ENCODE assay signal across 1 cellular context in genomic region chr2:46349115-46349547, GRCh38.
TF ChIP-seq lines count a peak whose summit lies in the region.

No MANE protein-coding gene starts in this region.

TF ChIP-seq in HepG2, 621 proteins besides CTCF, POLR2A, EP300 and RAD21 (continued from another document and continues in another):
- no peak for TF ChIP-seq KDM6A (CRISPR knock-in tag; IDR thresholded peaks at IDR 0.05; ENCODE audit: low read depth)
- no peak for TF ChIP-seq ZNF558 (CRISPR knock-in tag; IDR thresholded peaks at IDR 0.05; ENCODE audit: borderline replicate concordance)
- no peak for TF ChIP-seq PBX3 (CRISPR knock-in tag; IDR thresholded peaks at IDR 0.05; ENCODE audit: borderline replicate concordance)
- no peak for TF ChIP-seq MBNL3 (CRISPR knock-in tag; conservative IDR thresholded peaks at IDR 0.05)
- peak; percentile 89 for TF ChIP-seq MAX (IDR thresholded peaks at IDR 0.05)
- peak; percentile 57; the same call in 1 of the 2 replicates for TF ChIP-seq TFDP1 (CRISPR knock-in tag; IDR thresholded peaks at IDR 0.05; ENCODE audit: borderline replicate concordance)
- no peak for TF ChIP-seq ZSCAN29 (CRISPR knock-in tag; conservative IDR thresholded peaks at IDR 0.05)
- no peak for TF ChIP-seq TP53 (CRISPR knock-in tag; conservative IDR thresholded peaks at IDR 0.05)
- no peak for TF ChIP-seq ZNF136 (CRISPR knock-in tag; IDR thresholded peaks at IDR 0.05; ENCODE audit: low read depth)
- no peak for TF ChIP-seq PCBP1 (IDR thresholded peaks at IDR 0.05; ENCODE audit: borderline replicate concordance, low read depth, low read length)
- TF ChIP-seq MLLT10 (CRISPR knock-in tag; IDR thresholded peaks at IDR 0.05) = no peak
- no peak for TF ChIP-seq PHB2 (IDR thresholded peaks at IDR 0.05; ENCODE audit: partially characterized antibody)
- TF ChIP-seq ZNF570 (CRISPR knock-in tag; IDR thresholded peaks at IDR 0.05; ENCODE audit: borderline replicate concordance) = no peak
- TF ChIP-seq KLF6 (CRISPR knock-in tag; IDR thresholded peaks at IDR 0.05) = no peak
- no peak for TF ChIP-seq SUZ12 (IDR thresholded peaks at IDR 0.05; ENCODE audit: low read depth, low read length)
- TF ChIP-seq KDM5B (CRISPR knock-in tag; IDR thresholded peaks at IDR 0.05; ENCODE audit: borderline replicate concordance) = peak; percentile 50; the same call in 1 of the 2 replicates
- TF ChIP-seq TBP (CRISPR knock-in tag; IDR thresholded peaks at IDR 0.05) = no peak
- no peak for TF ChIP-seq NFRKB (IDR thresholded peaks at IDR 0.05)
- TF ChIP-seq RFX5 (IDR thresholded peaks at IDR 0.05; ENCODE audit: low read depth, low read length) = no peak
- no peak for TF ChIP-seq ZNF280B (CRISPR knock-in tag; IDR thresholded peaks at IDR 0.05; ENCODE audit: borderline replicate concordance)
- TF ChIP-seq GABPA (IDR thresholded peaks at IDR 0.05; ENCODE audit: low read depth, low read length) = no peak
- TF ChIP-seq GABPA (CRISPR knock-in tag; IDR thresholded peaks at IDR 0.05; ENCODE audit: low read depth) = no peak
- no peak for TF ChIP-seq ZFP82 (CRISPR knock-in tag; IDR thresholded peaks at IDR 0.05; ENCODE audit: borderline replicate concordance)
- no peak for TF ChIP-seq ZFP41 (CRISPR knock-in tag; IDR thresholded peaks at IDR 0.05; ENCODE audit: borderline replicate concordance)
- TF ChIP-seq MEIS1 (CRISPR knock-in tag; IDR thresholded peaks at IDR 0.05; ENCODE audit: borderline replicate concordance) = no peak
- TF ChIP-seq ZNF44 (CRISPR knock-in tag; IDR thresholded peaks at IDR 0.05) = no peak
- TF ChIP-seq ZNF75D (CRISPR knock-in tag; IDR thresholded peaks at IDR 0.05; ENCODE audit: borderline replicate concordance) = no peak
- TF ChIP-seq ZNF318 (CRISPR knock-in tag; IDR thresholded peaks at IDR 0.05) = no peak
- peak; percentile 61; the same call in 1 of the 2 replicates for TF ChIP-seq ZMYM3 (CRISPR knock-in tag; IDR thresholded peaks at IDR 0.05)
- TF ChIP-seq JUND (CRISPR knock-in tag; IDR thresholded peaks at IDR 0.05) = no peak
- no peak for TF ChIP-seq IKZF4 (CRISPR knock-in tag; IDR thresholded peaks at IDR 0.05; ENCODE audit: borderline replicate concordance, low read depth, not compliant biosample characterization)
- no peak for TF ChIP-seq PRDM15 (CRISPR knock-in tag; IDR thresholded peaks at IDR 0.05)
- no peak for TF ChIP-seq SMC3 (IDR thresholded peaks at IDR 0.05; ENCODE audit: low read length)
- peak; percentile 54; the same call in 1 of the 2 replicates for TF ChIP-seq RARA (CRISPR knock-in tag; IDR thresholded peaks at IDR 0.05)
- peak; percentile 35; the same call in 1 of the 2 replicates for TF ChIP-seq RXRB (CRISPR knock-in tag; IDR thresholded peaks at IDR 0.05; ENCODE audit: borderline replicate concordance)
- TF ChIP-seq HOXA5 (CRISPR knock-in tag; IDR thresholded peaks at IDR 0.05) = no peak
- TF ChIP-seq USF2 (IDR thresholded peaks at IDR 0.05; ENCODE audit: low read depth, low read length) = no peak
- no peak for TF ChIP-seq USF2 (CRISPR knock-in tag; IDR thresholded peaks at IDR 0.05; ENCODE audit: borderline replicate concordance)
- TF ChIP-seq HOMEZ (CRISPR knock-in tag; IDR thresholded peaks at IDR 0.05; ENCODE audit: low read depth) = no peak
- no peak; the same call in 1 of the 2 replicates for TF ChIP-seq DNMT1 (CRISPR knock-in tag; IDR thresholded peaks at IDR 0.05)
- TF ChIP-seq HCFC1 (IDR thresholded peaks at IDR 0.05; ENCODE audit: low read depth, low read length) = no peak
- no peak for TF ChIP-seq SNAPC2 (CRISPR knock-in tag; IDR thresholded peaks at IDR 0.05)
- TF ChIP-seq NFATC3 (CRISPR knock-in tag; IDR thresholded peaks at IDR 0.05) = no peak
- no peak for TF ChIP-seq ASH2L (IDR thresholded peaks at IDR 0.05; ENCODE audit: insufficient read length, low read depth, low read length)
